In genomic region chr12:9647825-9648700, GRCh38 we compare ENCODE assay signal across 8 cellular contexts. TPM values are rescaled to one million over a fixed set of nuclear protein-coding genes. Genes with fewer than 3 reads are reported as not detected.
A peak's percentile ranks its signal among the peaks of the same experiment; 100 is the strongest.
DNase-seq lines count a peak whose midpoint lies in the region; ATAC-seq, FAIRE-seq and TF ChIP-seq lines count a peak whose summit lies in the region.

No MANE protein-coding gene starts in this region.

- CTCF ChIA-PET in activated CD8-positive, alpha-beta T cell treated with anti-CD3 and anti-CD28 coated beads for 36 hours (lab: Charles Lee): interaction anchor here (0.9 to 2.7 kb wide), 15 partner anchors 12 to 606 kb away, joined by 3 to 13 read pairs (median 5); partner anchors contain the start of genes CD69 and CLEC2D

- H3K9me3 Mint-ChIP-seq in activated CD8-positive, alpha-beta T cell treated with anti-CD3 and anti-CD28 coated beads for 36 hours: peaks cover 12% of the 10 kb centered on the region
- peaks cover 3% of the 10 kb centered on the region for H3K9me3 Mint-ChIP-seq in memory B cell

- H3K27ac Mint-ChIP-seq in activated CD8-positive, alpha-beta T cell treated with anti-CD3 and anti-CD28 coated beads for 36 hours: peak overlapping the region; percentile 99
- H3K27ac Mint-ChIP-seq in memory B cell: peak overlapping the region; percentile 98

- peak; percentile 63 for ATAC-seq in HG03439 (IDR thresholded peaks at IDR 0.05; ENCODE audit: unreplicated experiment)
- peak; percentile 72 for ATAC-seq in activated CD8-positive, alpha-beta T cell treated with anti-CD3 and anti-CD28 coated beads for 36 hours
- peak; percentile 70 for ATAC-seq in memory B cell (ENCODE audit: low read depth)

- H3K36me3 Mint-ChIP-seq in activated CD8-positive, alpha-beta T cell treated with anti-CD3 and anti-CD28 coated beads for 36 hours (ENCODE audit: low read depth): peaks cover 78% of the 10 kb centered on the region
- peaks cover 17% of the 10 kb centered on the region for H3K36me3 Mint-ChIP-seq in memory B cell

- DNase-seq in C1 segment of cervical spinal cord (lab: John Stamatoyannopoulos, UW) (peak in 11 of 14 donors; percentile 31 to 83 (median 61)), GM19239 (ENCODE audit: insufficient read length, low spot score) (peak; percentile 62), NCI-H774 (lab: John Stamatoyannopoulos, UW) (peak; percentile 85), memory B cell (ENCODE audit: low spot score in 2 of 2) (peak; percentile 85 to 89)
- DNase-seq in activated CD8-positive, alpha-beta T cell treated with anti-CD3 and anti-CD28 coated beads for 36 hours: peak; percentile 95
- DNase-seq in effector CD8-positive, alpha-beta T cell (lab: John Stamatoyannopoulos, UW): peak; percentile 78
- DNase-seq in stimulated activated CD8-positive, alpha-beta memory T cell treated with anti-CD3 and anti-CD28 coated beads, Interleukin-12 subunit alpha, Interleukin-12 subunit beta, amount 100 ng/mL, for 24 hours (ENCODE audit: extremely low read depth): peak; percentile 85

- intact Hi-C loops in activated CD8-positive, alpha-beta T cell treated with anti-CD3 and anti-CD28 coated beads for 36 hours (cut with micrococcal nuclease): loop anchor here (1.0 to 5.0 kb wide), 2 partner anchors 25 to 94 kb away; no protein-coding TSS in a partner anchor

- H3K4me3 Mint-ChIP-seq in activated CD8-positive, alpha-beta T cell treated with anti-CD3 and anti-CD28 coated beads for 36 hours: peak overlapping the region; percentile 98
- H3K4me3 Mint-ChIP-seq in memory B cell: peak overlapping the region; percentile 94

- no peaks in the 10 kb centered on the region for H3K27me3 Mint-ChIP-seq in activated CD8-positive, alpha-beta T cell treated with anti-CD3 and anti-CD28 coated beads for 36 hours
- no peaks in the 10 kb centered on the region for H3K27me3 Mint-ChIP-seq in memory B cell

- POLR2A ChIA-PET in activated CD8-positive, alpha-beta T cell treated with anti-CD3 and anti-CD28 coated beads for 36 hours (lab: Charles Lee): interaction anchor here (0.6 to 26.1 kb wide), 26 partner anchors 8 to 907 kb away, joined by 3 to 745 read pairs (median 6); partner anchors contain the start of genes CD69, CLEC2B and CLEC2D

- H3K4me1 Mint-ChIP-seq in activated CD8-positive, alpha-beta T cell treated with anti-CD3 and anti-CD28 coated beads for 36 hours (ENCODE audit: low read depth): peaks cover 53% of the 10 kb centered on the region
- H3K4me1 Mint-ChIP-seq in memory B cell: peaks cover 34% of the 10 kb centered on the region

- no peak for TF ChIP-seq CTCF in activated CD8-positive, alpha-beta T cell treated with anti-CD3 and anti-CD28 coated beads for 36 hours (IDR thresholded peaks at IDR 0.05)

- FAIRE-seq in GM19239 (lab: Jason Lieb, UNC): peak; percentile 99

RNA-seq across cellular contexts. Expression of gene CLEC2D, which starts 21.4 kb away (rescaled TPM):
- 100 to 1,000 TPM; 240 to 259 TPM for total RNA-seq in activated CD8-positive, alpha-beta T cell treated with anti-CD3 and anti-CD28 coated beads for 36 hours

RNA-seq across cellular contexts. Expression of gene KLRB1, which starts 40.3 kb away (rescaled TPM):
- 1 to 10 TPM; 4.7 to 4.9 TPM for total RNA-seq in activated CD8-positive, alpha-beta T cell treated with anti-CD3 and anti-CD28 coated beads for 36 hours

Comparison
In these comparisons a context has a peak if more than half of its experiments do, and no peak if none do; other contexts are left out.
1. Peak in every context shown above with its lines: DNase-seq and ATAC-seq.